24 cellular contexts compared by ENCODE assay signal in genomic region chr21:21332492-21332891, GRCh38.
"Had no signal": no experiment of that assay in that cellular context is flagged by ENCODE, and none has a peak within 500 bp of the region (broad histone marks: within the 10 kb centered on the region; RNA-seq: fewer than 3 reads in every experiment).

No MANE protein-coding gene starts in this region.

- H3K36me3 Mint-ChIP-seq: mesothelial cell of epicardium; naive B cell; natural killer cell treated with Interleukin-12 subunit alpha and Interleukin-12 subunit beta and Interleukin-15 and Interleukin-18, amount 100 ng/mL, for 72 hours; stimulated activated memory B cell treated with anti-CD40 and anti-IgM and Interleukin-4, amounts not matched to agents 10 μg/mL and 1 μg/mL and 100 μg/mL, for 72 hours had no signal

- H3K27ac ChIP-seq: left ventricle myocardium inferior, ovary, right atrium auricular region, right lobe of liver, thyroid gland, transverse colon, upper lobe of left lung, vagina had no signal

- H3K4me3 Mint-ChIP-seq: mesothelial cell of epicardium; naive B cell; natural killer cell treated with Interleukin-12 subunit alpha and Interleukin-12 subunit beta and Interleukin-15 and Interleukin-18, amount 100 ng/mL, for 72 hours; stimulated activated memory B cell treated with anti-CD40 and anti-IgM and Interleukin-4, amounts not matched to agents 10 μg/mL and 1 μg/mL and 100 μg/mL, for 72 hours; stimulated activated naive CD8-positive, alpha-beta T cell treated with anti-CD3 and anti-CD28 coated beads, Interleukin-15, amount 100 ng/mL, for 72 hours had no signal

- H3K9me3 Mint-ChIP-seq: mesothelial cell of epicardium; stimulated activated memory B cell treated with anti-CD40 and anti-IgM and Interleukin-4, amounts not matched to agents 10 μg/mL and 1 μg/mL and 100 μg/mL, for 72 hours; stimulated activated naive CD8-positive, alpha-beta T cell treated with anti-CD3 and anti-CD28 coated beads, Interleukin-15, amount 100 ng/mL, for 72 hours had no signal

- H3K4me1 ChIP-seq: left ventricle myocardium inferior, right atrium auricular region, right lobe of liver, thyroid gland, transverse colon, upper lobe of left lung, vagina had no signal

- H3K4me3 ChIP-seq: left ventricle myocardium inferior, lung, ovary, right atrium auricular region, right lobe of liver, smooth muscle cell, thyroid gland, transverse colon, upper lobe of left lung, vagina had no signal

- ATAC-seq: natural killer cell treated with Interleukin-12 subunit alpha and Interleukin-12 subunit beta and Interleukin-15 and Interleukin-18, amount 100 ng/mL, for 72 hours; right lobe of liver; stimulated activated memory B cell treated with anti-CD40 and anti-IgM and Interleukin-4, amounts not matched to agents 10 μg/mL and 1 μg/mL and 100 μg/mL, for 72 hours; stimulated activated naive CD8-positive, alpha-beta T cell treated with anti-CD3 and anti-CD28 coated beads, Interleukin-15, amount 100 ng/mL, for 72 hours had no signal

- H3K9me3 ChIP-seq: ovary, right atrium auricular region, right lobe of liver, thyroid gland, transverse colon, upper lobe of left lung, vagina had no signal

- H3K27me3 ChIP-seq: ovary, right atrium auricular region, right lobe of liver, thyroid gland, transverse colon, upper lobe of left lung, vagina had no signal

- DNase-seq: islet precursor cell; left ventricle myocardium inferior; mesendoderm; naive B cell; ovary; right lobe of liver; stimulated activated CD4-positive, alpha-beta T cell treated with anti-CD3 and anti-CD28 coated beads, Interleukin-1b, Interleukin-23, amount 100 ng/mL, for 48 hours; stimulated activated CD4-positive, alpha-beta T cell treated with anti-CD3 and anti-CD28 coated beads, Interleukin-2, amount 100 ng/mL, for 48 hours; stimulated activated CD4-positive, alpha-beta T cell treated with anti-CD3 and anti-CD28 coated beads, Interleukin-4, amount 100 ng/mL, for 4 hours; stimulated activated CD8-positive, alpha-beta memory T cell treated with anti-CD3 and anti-CD28 coated beads, Interleukin-4, amount 100 ng/mL, for 48 hours; stimulated activated naive CD4-positive, alpha-beta T cell treated with Interleukin-2 at 50 U/mL for 16 hours; stimulated activated naive CD8-positive, alpha-beta T cell treated with anti-CD3 and anti-CD28 coated beads, Interleukin-15, amount 100 ng/mL, for 72 hours; substantia nigra; thyroid gland; transverse colon; upper lobe of left lung had no signal

- H3K4me2 ChIP-seq: smooth muscle cell had no signal

- H3K27me3 Mint-ChIP-seq: naive B cell; natural killer cell treated with Interleukin-12 subunit alpha and Interleukin-12 subunit beta and Interleukin-15 and Interleukin-18, amount 100 ng/mL, for 72 hours; progenitor cell of endocrine pancreas; stimulated activated memory B cell treated with anti-CD40 and anti-IgM and Interleukin-4, amounts not matched to agents 10 μg/mL and 1 μg/mL and 100 μg/mL, for 72 hours; stimulated activated naive CD8-positive, alpha-beta T cell treated with anti-CD3 and anti-CD28 coated beads, Interleukin-15, amount 100 ng/mL, for 72 hours had no signal

- H3K27ac Mint-ChIP-seq: mesothelial cell of epicardium; naive B cell; natural killer cell treated with Interleukin-12 subunit alpha and Interleukin-12 subunit beta and Interleukin-15 and Interleukin-18, amount 100 ng/mL, for 72 hours; progenitor cell of endocrine pancreas; stimulated activated memory B cell treated with anti-CD40 and anti-IgM and Interleukin-4, amounts not matched to agents 10 μg/mL and 1 μg/mL and 100 μg/mL, for 72 hours; stimulated activated naive CD8-positive, alpha-beta T cell treated with anti-CD3 and anti-CD28 coated beads, Interleukin-15, amount 100 ng/mL, for 72 hours had no signal

- H3K4me1 Mint-ChIP-seq: mesothelial cell of epicardium; naive B cell; stimulated activated memory B cell treated with anti-CD40 and anti-IgM and Interleukin-4, amounts not matched to agents 10 μg/mL and 1 μg/mL and 100 μg/mL, for 72 hours; stimulated activated naive CD8-positive, alpha-beta T cell treated with anti-CD3 and anti-CD28 coated beads, Interleukin-15, amount 100 ng/mL, for 72 hours had no signal

- H3K36me3 ChIP-seq: left ventricle myocardium inferior, ovary, right atrium auricular region, right lobe of liver, thyroid gland, transverse colon, upper lobe of left lung, vagina had no signal
